ENCODE assay signal across 28 cellular contexts in the genomic region with DNA sequence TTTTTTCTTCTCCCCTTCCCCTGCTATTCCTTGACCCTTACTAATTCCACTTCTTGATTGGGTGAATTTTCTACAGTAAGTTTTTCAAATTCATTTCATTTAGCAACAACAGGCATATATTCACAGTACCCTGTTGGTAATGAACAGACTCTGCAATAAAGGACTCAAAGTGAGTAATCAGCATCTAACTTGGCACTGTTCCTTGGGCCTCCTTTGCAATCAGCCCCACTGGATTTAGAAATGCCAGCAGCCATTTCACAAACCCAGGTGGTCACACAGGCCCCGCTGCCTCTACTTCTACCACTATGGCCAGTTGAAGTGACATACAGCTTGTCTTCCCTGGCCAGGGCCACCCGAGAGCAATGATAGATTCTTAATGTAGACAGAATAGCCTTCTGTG.
"Had no signal": no experiment of that assay in that cellular context is flagged by ENCODE, and none has a peak within 500 bp of the region (broad histone marks: within the 10 kb centered on the region; RNA-seq: fewer than 3 reads in every experiment).

No MANE protein-coding gene starts in this region.

- ATAC-seq: activated CD8-positive, alpha-beta T cell treated with anti-CD3 and anti-CD28 coated beads for 36 hours; activated naive CD8-positive, alpha-beta T cell treated with anti-CD3 and anti-CD28 coated beads, Interleukin-2, amount 50 U/mL, for 24 hours; activated T-cell treated with anti-CD3 and anti-CD28 coated beads, Interleukin-2, amount 50 U/mL, for 4 hours; activated T-helper 17 cell treated with anti-CD3 and anti-CD28 coated beads, Interleukin-2, amount 50 U/mL, for 72 hours; effector memory CD8-positive, alpha-beta T cell; foreskin keratinocyte; heart right ventricle; left lung; lower lobe of right lung; right lobe of liver; stimulated activated naive CD8-positive, alpha-beta T cell treated with anti-CD3 and anti-CD28 coated beads, Interleukin-15, Interleukin-2, amounts not matched to agents 100 U/mL and 50 U/mL, for 24 hours; T-cell had no signal

- H3K27me3 Mint-ChIP-seq: activated B cell treated with CpG ODN at 0.5 μM for 24 hours; activated CD8-positive, alpha-beta T cell treated with anti-CD3 and anti-CD28 coated beads for 36 hours; activated naive CD4-positive, alpha-beta T cell treated with anti-CD3 and anti-CD28 coated beads, Interleukin-2, amount 50 U/mL, for 24 hours; activated naive CD8-positive, alpha-beta T cell treated with anti-CD3 and anti-CD28 coated beads, Interleukin-2, amount 50 U/mL, for 24 hours; activated T-helper 17 cell treated with anti-CD3 and anti-CD28 coated beads, Interleukin-2, amount 50 U/mL, for 72 hours; effector memory CD8-positive, alpha-beta T cell; progenitor cell of endocrine pancreas; T-cell had no signal

- H3K4me1 Mint-ChIP-seq: activated B cell treated with CpG ODN at 0.5 μM for 24 hours; activated naive CD4-positive, alpha-beta T cell treated with anti-CD3 and anti-CD28 coated beads, Interleukin-2, amount 50 U/mL, for 24 hours; activated naive CD8-positive, alpha-beta T cell treated with anti-CD3 and anti-CD28 coated beads, Interleukin-2, amount 50 U/mL, for 24 hours; activated T-helper 17 cell treated with anti-CD3 and anti-CD28 coated beads, Interleukin-2, amount 50 U/mL, for 72 hours; T-cell had no signal

- DNase-seq: activated B cell treated with CpG ODN at 0.5 μM for 24 hours; activated CD4-positive, alpha-beta T cell treated with anti-CD3 and anti-CD28 coated beads, Interleukin-2, amount 50 U/mL, for 1 hour; activated CD8-positive, alpha-beta T cell treated with anti-CD3 and anti-CD28 coated beads for 36 hours; activated gamma-delta T cell treated with Interleukin-2 at 50 U/mL for 16 hours; activated naive CD8-positive, alpha-beta T cell treated with anti-CD3 and anti-CD28 coated beads, Interleukin-2, amount 50 U/mL, for 24 hours; activated T-cell treated with anti-CD3 and anti-CD28 coated beads, Interleukin-2, amount 50 U/mL, for 4 hours; anterior cingulate cortex; cerebellar nuclear complex; dorsolateral prefrontal cortex; effector memory CD8-positive, alpha-beta T cell; foreskin keratinocyte; heart right ventricle; left lung; lower lobe of right lung; ovary; right lobe of liver; stimulated activated CD4-positive, alpha-beta T cell treated with anti-CD3 and anti-CD28 coated beads, Interleukin-12 subunit alpha, Interleukin-12 subunit beta, amount 100 ng/mL, for 4 hours; stimulated activated CD4-positive, alpha-beta T cell treated with anti-CD3 and anti-CD28 coated beads, Interleukin-4, amount 100 ng/mL, for 1 hour; stimulated activated naive CD8-positive, alpha-beta T cell treated with anti-CD3 and anti-CD28 coated beads, Interleukin-15, Interleukin-2, amounts not matched to agents 100 U/mL and 50 U/mL, for 24 hours; T-cell; testis; transverse colon had no signal

- H3K27ac Mint-ChIP-seq: activated B cell treated with CpG ODN at 0.5 μM for 24 hours; activated CD8-positive, alpha-beta T cell treated with anti-CD3 and anti-CD28 coated beads for 36 hours; activated naive CD4-positive, alpha-beta T cell treated with anti-CD3 and anti-CD28 coated beads, Interleukin-2, amount 50 U/mL, for 24 hours; activated naive CD8-positive, alpha-beta T cell treated with anti-CD3 and anti-CD28 coated beads, Interleukin-2, amount 50 U/mL, for 24 hours; activated T-helper 17 cell treated with anti-CD3 and anti-CD28 coated beads, Interleukin-2, amount 50 U/mL, for 72 hours; effector memory CD8-positive, alpha-beta T cell; nephron; progenitor cell of endocrine pancreas; T-cell; T-helper 2 cell treated with Interferon-gamma antibody and Interleukin-4, amounts not matched to agents 5 μg/mL and 100 μg/mL, for 36 hours had no signal

- FAIRE-seq: islet of Langerhans had no signal

- H3K9me3 ChIP-seq: heart right ventricle, left lung, lower lobe of right lung, ovary, right lobe of liver, testis, transverse colon had no signal

- H3K4me3 Mint-ChIP-seq: activated B cell treated with CpG ODN at 0.5 μM for 24 hours; activated CD8-positive, alpha-beta T cell treated with anti-CD3 and anti-CD28 coated beads for 36 hours; activated naive CD4-positive, alpha-beta T cell treated with anti-CD3 and anti-CD28 coated beads, Interleukin-2, amount 50 U/mL, for 24 hours; activated naive CD8-positive, alpha-beta T cell treated with anti-CD3 and anti-CD28 coated beads, Interleukin-2, amount 50 U/mL, for 24 hours; activated T-cell treated with anti-CD3 and anti-CD28 coated beads, Interleukin-2, amount 50 U/mL, for 4 hours; activated T-helper 17 cell treated with anti-CD3 and anti-CD28 coated beads, Interleukin-2, amount 50 U/mL, for 72 hours; effector memory CD8-positive, alpha-beta T cell; nephron; T-cell; T-helper 2 cell treated with Interferon-gamma antibody and Interleukin-4, amounts not matched to agents 5 μg/mL and 100 μg/mL, for 36 hours had no signal
